In the genomic region with DNA sequence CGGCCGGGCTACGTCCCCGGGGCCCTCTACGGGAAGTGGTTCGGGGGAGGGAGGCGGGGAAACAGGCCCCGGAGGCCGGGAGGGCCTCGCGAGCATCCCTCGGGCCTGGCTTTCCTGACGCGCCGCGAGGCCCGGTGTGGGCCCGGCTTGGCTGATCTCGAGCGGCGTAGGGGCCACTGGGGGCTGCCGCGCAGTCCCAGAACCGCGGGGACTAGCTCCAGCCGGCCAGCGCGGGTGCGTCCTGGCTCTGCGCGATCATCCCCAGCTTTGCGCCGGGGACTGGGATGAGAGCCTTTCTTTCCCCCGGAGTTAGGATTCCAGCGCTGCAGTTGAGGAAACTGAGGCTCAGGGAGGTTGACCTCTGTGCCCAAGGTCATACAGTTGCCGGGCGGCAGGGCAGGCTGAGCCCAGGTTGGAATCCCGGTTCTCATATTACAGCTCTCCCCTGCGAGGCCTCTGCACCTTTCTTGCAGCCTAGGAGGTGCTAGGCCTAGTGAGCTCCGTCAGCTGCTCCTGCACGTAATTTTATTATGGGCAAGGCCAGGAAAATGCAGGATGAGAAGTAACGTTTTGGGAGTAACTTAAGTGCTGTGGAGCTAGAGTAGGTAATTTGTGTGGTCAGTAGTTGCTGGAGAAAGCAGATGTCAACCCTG, we compare ENCODE assay signal across 8 cellular contexts. TPM values are rescaled to one million over a fixed set of nuclear protein-coding genes. Genes with fewer than 3 reads are reported as not detected.
A peak's percentile ranks its signal among the peaks of the same experiment; 100 is the strongest.
DNase-seq lines count a peak whose midpoint lies in the region; TF ChIP-seq lines count a peak whose summit lies in the region.

No MANE protein-coding gene starts in this region.

- H3K9me3 Mint-ChIP-seq in neural progenitor cell: no peaks in the 10 kb centered on the region

- H3K27me3 Mint-ChIP-seq in neural progenitor cell (ENCODE audit: insufficient read depth, low read depth): peaks cover 5% of the 10 kb centered on the region

- peaks cover 25% of the 10 kb centered on the region for H3K4me1 ChIP-seq in neural progenitor cell

- in situ Hi-C loops in GM13977 (cut with MboI; ENCODE audit: low pct_unique_long_range_greater_than_20kb, low sequenced_read_pairs, unreplicated experiment): no loop called here

- H3K27ac Mint-ChIP-seq in neural progenitor cell: peak overlapping the region; percentile 57

- H3K79me2 ChIP-seq in neural progenitor cell (ENCODE audit: low read depth): peaks cover 44% of the 10 kb centered on the region

- H3K27me3 ChIP-seq in neural progenitor cell: no peaks in the 10 kb centered on the region

- no peak overlapping the region for H2AFZ ChIP-seq in neural progenitor cell (replicated peaks)

- no peaks in the 10 kb centered on the region for H3K9me3 ChIP-seq in neural progenitor cell (ENCODE audit: low read depth)

- H3K9ac ChIP-seq in neural progenitor cell: peak overlapping the region; percentile 54

- peak overlapping the region; percentile 89 for H3K4me3 Mint-ChIP-seq in neural progenitor cell

- H3K4me3 ChIP-seq in fibroblast of mammary gland (ENCODE audit: control insufficient read depth, low read depth, low read length) (peak overlapping the region; percentile 92), neural progenitor cell (peak overlapping the region; percentile 75)

- H3F3A ChIP-seq in neural progenitor cell (ENCODE audit: low read depth): peaks cover 22% of the 10 kb centered on the region

- H4K20me1 ChIP-seq in neural progenitor cell (ENCODE audit: low read depth): peaks cover 34% of the 10 kb centered on the region

- peaks cover 83% of the 10 kb centered on the region for H3K4me1 Mint-ChIP-seq in neural progenitor cell

- TF ChIP-seq CTCF in VCaP (conservative IDR thresholded peaks at IDR 0.05): no peak; the same call in 1 of the 2 replicates
- TF ChIP-seq CTCF in fibroblast of mammary gland (conservative IDR thresholded peaks at IDR 0.05; ENCODE audit: control insufficient read depth, insufficient read depth, low read depth, low read length): no peak
- no peak for TF ChIP-seq CTCF in neural progenitor cell (IDR thresholded peaks at IDR 0.05)
- no peak for TF ChIP-seq CTCF in GM13977 (IDR thresholded peaks at IDR 0.05; ENCODE audit: extremely low read depth, insufficient read depth, missing control alignments)

- DNase-seq in DMS79 treated with DMSO at 0.1 percent for 48 hours (lab: John Stamatoyannopoulos, UW): peak; percentile 64
- DNase-seq in DMS79 (lab: John Stamatoyannopoulos, UW): no peak
- peak; percentile 62 for DNase-seq in HuH-7 (ENCODE audit: low spot score)
- no peak for DNase-seq in fibroblast of mammary gland (ENCODE audit: low read depth)
- peak; percentile 62 for DNase-seq in neural progenitor cell (ENCODE audit: low spot score)
- no peak for DNase-seq in GM13977 (ENCODE audit: low spot score)
- no peak for DNase-seq in NOMO-1 treated with DMSO at 0.1 percent for 48 hours (lab: John Stamatoyannopoulos, UW; ENCODE audit: unreplicated experiment)

- H3K36me3 Mint-ChIP-seq in neural progenitor cell: peaks cover 7% of the 10 kb centered on the region

- H3K27ac ChIP-seq in VCaP: peak overlapping the region; percentile 89
- H3K27ac ChIP-seq in neural progenitor cell: no peak overlapping the region

- peak overlapping the region; percentile 83 for H3K4me2 ChIP-seq in neural progenitor cell

- no peaks in the 10 kb centered on the region for H3K36me3 ChIP-seq in neural progenitor cell

RNA-seq across cellular contexts. Expression of a gene that starts 0.5 kb away (rescaled TPM):
- 18.0 and 22.9 TPM in 2 replicates for total RNA-seq in neural progenitor cell (ENCODE audit: low replicate concordance)

Comparison
In these comparisons a context has a peak if more than half of its experiments do, and no peak if none do; other contexts are left out.
1. DNase-seq: peak in DMS79 treated with DMSO at 0.1 percent for 48 hours (single experiment), HuH-7 (single experiment) and neural progenitor cell (single experiment); none in DMS79 (single experiment), fibroblast of mammary gland (single experiment), GM13977 (single experiment) and NOMO-1 treated with DMSO at 0.1 percent for 48 hours (single experiment).